ENCODE assay signal across 1 cellular context in the genomic region with DNA sequence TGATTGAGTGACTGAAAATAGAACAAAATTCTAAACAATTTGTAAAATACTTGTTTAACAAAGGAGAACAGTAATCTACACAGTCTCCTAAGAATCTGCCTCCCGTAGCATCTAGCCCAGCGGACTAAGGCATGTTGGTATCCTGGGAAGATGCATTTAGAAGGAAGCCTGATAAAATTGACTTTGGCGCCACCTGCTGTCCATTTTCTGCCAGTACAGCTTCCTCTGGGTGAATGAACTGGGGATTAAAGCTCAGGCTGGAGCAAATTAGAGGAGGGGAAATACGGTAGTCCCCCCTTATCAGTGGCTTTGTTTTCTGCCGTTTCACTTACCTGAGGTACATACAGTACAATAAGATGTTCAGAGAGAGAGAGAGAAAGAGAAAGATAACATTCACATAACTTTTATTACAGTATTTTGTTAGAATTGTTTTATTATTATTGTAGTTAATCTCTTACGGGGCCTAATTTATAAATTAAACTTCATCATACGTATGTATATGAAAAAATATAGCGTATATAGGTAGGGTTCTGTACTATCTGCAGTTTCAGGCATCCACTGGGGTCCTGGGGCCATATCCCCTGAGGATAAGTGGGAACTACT.
TF ChIP-seq lines count a peak whose summit lies in the region.

No MANE protein-coding gene starts in this region.

TF ChIP-seq in HepG2, 621 proteins besides CTCF, POLR2A, EP300 and RAD21 (continued from another document):
- TF ChIP-seq ARID5B (CRISPR knock-in tag; IDR thresholded peaks at IDR 0.05) (peak; percentile 45; the same call in 1 of the 2 replicates), RXRB (CRISPR knock-in tag; IDR thresholded peaks at IDR 0.05; ENCODE audit: borderline replicate concordance) (0 out of 2 replicates have a peak, but pooled peaks have one; percentile 36), KDM3A (CRISPR knock-in tag; IDR thresholded peaks at IDR 0.05; ENCODE audit: low read depth) (0 out of 2 replicates have a peak, but pooled peaks have one; percentile 36), HMGXB4 (CRISPR knock-in tag; IDR thresholded peaks at IDR 0.05; ENCODE audit: borderline replicate concordance in 1 of 2, low read depth in 1 of 2) (peak; percentile 41 to 61; a peak in 1 of 4 replicates), ZNF678 (CRISPR knock-in tag; IDR thresholded peaks at IDR 0.05) (no peak), SAP130 (CRISPR knock-in tag; IDR thresholded peaks at IDR 0.05; ENCODE audit: low read depth) (0 out of 2 replicates have a peak, but pooled peaks have one; percentile 13), STAG1 (CRISPR knock-in tag; IDR thresholded peaks at IDR 0.05) (peak; percentile 91), SMC3 (IDR thresholded peaks at IDR 0.05; ENCODE audit: low read length) (peak; percentile 94), GZF1 (CRISPR knock-in tag; IDR thresholded peaks at IDR 0.05) (peak; percentile 96)
TF ChIP-seq in HepG2: peak in this region for 11.
